In the genomic region with DNA sequence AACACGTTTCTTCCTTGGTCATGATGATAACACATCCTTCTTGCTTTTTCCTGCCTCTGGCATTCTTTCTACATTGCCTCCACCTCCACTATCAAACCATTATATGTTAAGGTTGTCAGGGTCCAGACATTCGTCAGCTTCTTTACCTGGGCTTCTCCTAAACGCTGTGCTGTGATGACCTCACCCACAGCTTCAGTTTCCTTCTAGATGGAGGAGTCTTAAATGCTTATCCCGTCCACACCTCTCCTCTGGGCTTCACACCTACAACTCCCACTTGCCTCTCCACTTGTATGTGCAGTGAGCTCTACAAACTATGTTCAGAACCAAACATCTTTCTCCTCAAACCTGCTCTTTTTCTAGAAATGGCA, we compare ENCODE assay signal across 9 cellular contexts. TPM values are rescaled to one million over a fixed set of nuclear protein-coding genes. Genes with fewer than 3 reads are reported as not detected.
A peak's percentile ranks its signal among the peaks of the same experiment; 100 is the strongest.
DNase-seq lines count a peak whose midpoint lies in the region; ATAC-seq and TF ChIP-seq lines count a peak whose summit lies in the region.
"Had no signal": no experiment of that assay in that cellular context is flagged by ENCODE, and none has a peak within 500 bp of the region (broad histone marks: within the 10 kb centered on the region; RNA-seq: fewer than 3 reads in every experiment).

No MANE protein-coding gene starts in this region.

- H3K36me3 Mint-ChIP-seq in chondrocyte (ENCODE audit: low read depth): no peaks in the 10 kb centered on the region

- peaks cover 16% of the 10 kb centered on the region for H3K4me1 Mint-ChIP-seq in chondrocyte (ENCODE audit: low read depth)

- H3K27ac Mint-ChIP-seq in chondrocyte (ENCODE audit: unreplicated experiment): no peak overlapping the region
- H3K27ac Mint-ChIP-seq: natural killer cell had no signal

- peak overlapping the region; percentile 71 for H3K9ac ChIP-seq in OCI-LY1 (ENCODE audit: low read length)

- H3K36me3 ChIP-seq in OCI-LY1 (ENCODE audit: insufficient read depth, low read length) (peaks cover 9% of the 10 kb centered on the region), suprapubic skin (no peaks in the 10 kb centered on the region)

- no peaks in the 10 kb centered on the region for H3K27me3 Mint-ChIP-seq in chondrocyte (ENCODE audit: low read depth)

- no peak for TF ChIP-seq EP300 in suprapubic skin (IDR thresholded peaks at IDR 0.05)

- no peaks in the 10 kb centered on the region for H3K79me2 ChIP-seq in OCI-LY1 (ENCODE audit: insufficient read depth, low read length)

- 40% methylated on average over 4 of the region's 4 CpGs for WGBS in suprapubic skin

- H2AFZ ChIP-seq in OCI-LY1 (ENCODE audit: low read length): no peak overlapping the region

- H3K27me3 ChIP-seq in OCI-LY1 (ENCODE audit: insufficient read depth, low read length) (no peaks in the 10 kb centered on the region), foreskin keratinocyte (no peaks in the 10 kb centered on the region), suprapubic skin (no peaks in the 10 kb centered on the region)

- peak overlapping the region; percentile 77 for H3K4me2 ChIP-seq in OCI-LY1 (ENCODE audit: low read length)

- H3K9me3 ChIP-seq in OCI-LY1 (ENCODE audit: low read length) (no peaks in the 10 kb centered on the region), suprapubic skin (no peaks in the 10 kb centered on the region)

- no peaks in the 10 kb centered on the region for H3K9me3 Mint-ChIP-seq in chondrocyte (ENCODE audit: low read depth)
- H3K9me3 Mint-ChIP-seq: natural killer cell had no signal

- H3K4me1 ChIP-seq in OCI-LY1 (ENCODE audit: insufficient read depth, low read length, severe bottlenecking) (peaks cover 22% of the 10 kb centered on the region), foreskin keratinocyte (peaks cover 11% of the 10 kb centered on the region), suprapubic skin (peaks cover 39% of the 10 kb centered on the region)

- no peaks in the 10 kb centered on the region for H3F3A ChIP-seq in OCI-LY1 (ENCODE audit: insufficient read depth, low read length)

- H3K9me2 ChIP-seq in OCI-LY1 (ENCODE audit: low read depth, low read length): no peaks in the 10 kb centered on the region

- no peak for TF ChIP-seq CTCF in OCI-LY1 (IDR thresholded peaks at IDR 0.05; ENCODE audit: low read length)
- TF ChIP-seq CTCF in foreskin keratinocyte (conservative IDR thresholded peaks at IDR 0.05): no peak
- TF ChIP-seq CTCF in suprapubic skin (IDR thresholded peaks at IDR 0.05): no peak
- TF ChIP-seq CTCF in chondrocyte (IDR thresholded peaks at IDR 0.05): no peak

- ATAC-seq in foreskin keratinocyte: peak; percentile 2

- TF ChIP-seq POLR2A in suprapubic skin (IDR thresholded peaks at IDR 0.05): no peak

- H3K4me3 ChIP-seq in OCI-LY1 (ENCODE audit: low read depth, low read length, poor library complexity, severe bottlenecking) (peak overlapping the region; percentile 79), suprapubic skin (peak overlapping the region; percentile 81)

- no peaks in the 10 kb centered on the region for H4K20me1 ChIP-seq in OCI-LY1 (ENCODE audit: insufficient read depth, low read length)

- H3K27ac ChIP-seq in OCI-LY1 (ENCODE audit: low read depth, low read length, poor library complexity, severe bottlenecking): no peak overlapping the region
- H3K27ac ChIP-seq in foreskin keratinocyte: peak overlapping the region; percentile 57
- peak overlapping the region; percentile 90 for H3K27ac ChIP-seq in suprapubic skin

- no peak overlapping the region for H3K4me3 Mint-ChIP-seq in chondrocyte (ENCODE audit: unreplicated experiment)
- H3K4me3 Mint-ChIP-seq: natural killer cell had no signal

- DNase-seq in NCI-H2107 treated with DMSO at 0.1 percent for 48 hours (lab: John Stamatoyannopoulos, UW; ENCODE audit: unreplicated experiment) (peak; percentile 23), NCI-H2107 (lab: John Stamatoyannopoulos, UW) (no peak), foreskin keratinocyte (no peak), suprapubic skin (ENCODE audit: low spot score in 2 of 2) (no peak), chondrocyte (ENCODE audit: low spot score) (no peak), NCI-H446 (lab: John Stamatoyannopoulos, UW) (no peak)
- DNase-seq in stimulated activated naive CD4-positive, alpha-beta T cell (lab: John Stamatoyannopoulos, UW): no peak

RNA-seq across cellular contexts. Expression of a gene that starts 0.7 kb away (rescaled TPM):
- 143 and 168 TPM in 2 replicates for total RNA-seq in foreskin keratinocyte
- polyA plus RNA-seq in foreskin keratinocyte: 57.7 and 61.1 TPM in 2 replicates
- 10 to 100 TPM; 33.5 to 60.7 (median 37.6) TPM for total RNA-seq in suprapubic skin
- total RNA-seq in chondrocyte: 71.5 to 143 TPM (median 140 TPM) in 3 replicates
